Comparison of ENCODE assay signal across 19 cellular contexts in the genomic region with DNA sequence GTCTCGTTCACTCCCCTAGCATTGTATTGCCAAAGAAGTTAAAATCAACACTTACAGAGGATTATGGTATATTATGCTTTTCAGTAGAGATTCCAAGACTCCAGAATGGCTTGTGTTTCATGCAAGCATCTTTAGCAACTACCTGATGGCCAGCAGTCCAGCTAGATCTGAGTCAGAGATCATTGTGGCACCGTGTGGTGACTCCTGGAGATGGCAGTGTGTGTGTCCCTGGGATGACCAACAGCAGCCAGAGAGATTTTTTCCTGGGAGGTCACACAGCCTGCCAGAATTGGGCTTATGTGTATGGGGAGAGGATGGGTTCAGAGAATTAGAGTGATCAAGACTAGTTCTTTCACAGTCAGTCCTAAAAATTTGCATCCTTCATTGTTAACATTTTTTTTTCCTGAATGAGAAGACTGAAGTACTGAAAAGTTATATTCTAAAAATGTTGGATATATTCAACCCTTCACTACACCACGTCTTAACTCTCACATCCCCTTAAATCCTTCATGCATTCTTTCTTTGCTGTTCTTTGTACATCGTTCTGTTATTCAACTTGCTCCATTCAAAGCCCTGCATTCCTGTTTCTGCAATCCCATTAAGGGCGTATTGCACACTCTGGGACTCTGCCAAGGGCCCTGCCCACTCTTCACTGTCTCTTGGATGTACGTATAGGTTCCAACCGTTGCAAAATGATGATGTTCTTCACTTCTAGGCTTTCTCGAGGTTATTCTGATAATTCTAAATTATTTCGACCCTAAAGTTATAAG. TPM values are rescaled to one million over a fixed set of nuclear protein-coding genes. Genes with fewer than 3 reads are reported as not detected.
"Had no signal": no experiment of that assay in that cellular context is flagged by ENCODE, and none has a peak within 500 bp of the region (broad histone marks: within the 10 kb centered on the region; RNA-seq: fewer than 3 reads in every experiment).

No MANE protein-coding gene starts in this region.

- H3K79me2 ChIP-seq: hepatocyte had no signal

- H3K9me3 Mint-ChIP-seq: activated B cell treated with CpG ODN at 0.5 μM for 24 hours; activated CD4-positive, alpha-beta T cell treated with anti-CD3 and anti-CD28 coated beads, Interleukin-2, amount 10 ng/mL, durations not matched to agents 7 days and 5 days; activated naive CD4-positive, alpha-beta T cell treated with anti-CD3 and anti-CD28 coated beads, Interleukin-2, amount 50 U/mL, for 24 hours; activated T-helper 2 cell treated with anti-CD3 and anti-CD28 coated beads, Interferon-gamma antibody, Interleukin-2, Interleukin-4, amounts not matched to agents 10 μg/mL and 5 μg/mL and 100 μg/mL, durations not matched to agents 14 hours and 24 hours and 36 hours; dendritic cell treated with granulocyte-macrophage colony-stimulating factor and Interleukin-4, amounts not matched to agents 40 ng/mL and 50 ng/mL, for 4 days had no signal

- H3K4me1 Mint-ChIP-seq: activated B cell treated with CpG ODN at 0.5 μM for 24 hours; activated CD4-positive, alpha-beta T cell treated with anti-CD3 and anti-CD28 coated beads, Interleukin-2, amount 10 ng/mL, durations not matched to agents 7 days and 5 days; activated naive CD4-positive, alpha-beta T cell treated with anti-CD3 and anti-CD28 coated beads, Interleukin-2, amount 50 U/mL, for 24 hours; naive thymus-derived CD8-positive, alpha-beta T cell; stimulated activated memory B cell treated with anti-CD40 and anti-IgM and Interleukin-4, amounts not matched to agents 10 μg/mL and 1 μg/mL and 100 μg/mL, for 72 hours had no signal

- H3K27ac ChIP-seq: hepatocyte, right atrium auricular region, tibial nerve had no signal

- H3K27me3 ChIP-seq: hepatocyte, right atrium auricular region, tibial nerve had no signal

- H2AFZ ChIP-seq: hepatocyte had no signal

- H3K4me2 ChIP-seq: hepatocyte, smooth muscle cell had no signal

- ATAC-seq: effector memory CD8-positive, alpha-beta T cell; naive thymus-derived CD8-positive, alpha-beta T cell; stimulated activated memory B cell treated with anti-CD40 and anti-IgM and Interleukin-4, amounts not matched to agents 10 μg/mL and 1 μg/mL and 100 μg/mL, for 72 hours had no signal

- H3K9me3 ChIP-seq: right atrium auricular region, tibial nerve had no signal

- DNase-seq: activated B cell treated with CpG ODN at 0.5 μM for 24 hours; activated CD4-positive, alpha-beta T cell treated with anti-CD3 and anti-CD28 coated beads, Interleukin-2, amount 10 ng/mL, durations not matched to agents 7 days and 5 days; activated CD8-positive, alpha-beta memory T cell treated with anti-CD3 and anti-CD28 coated beads for 24 hours; activated T-cell treated with anti-CD3 and anti-CD28 coated beads for 4 hours; amniotic stem cell; cerebellar nuclear complex; effector memory CD8-positive, alpha-beta T cell; naive thymus-derived CD8-positive, alpha-beta T cell; nucleus accumbens had no signal

- H3K36me3 Mint-ChIP-seq: activated naive CD4-positive, alpha-beta T cell treated with anti-CD3 and anti-CD28 coated beads, Interleukin-2, amount 50 U/mL, for 24 hours; naive thymus-derived CD8-positive, alpha-beta T cell; stimulated activated memory B cell treated with anti-CD40 and anti-IgM and Interleukin-4, amounts not matched to agents 10 μg/mL and 1 μg/mL and 100 μg/mL, for 72 hours had no signal

- H3K4me3 Mint-ChIP-seq: activated B cell treated with CpG ODN at 0.5 μM for 24 hours; activated CD4-positive, alpha-beta T cell treated with anti-CD3 and anti-CD28 coated beads, Interleukin-2, amount 10 ng/mL, durations not matched to agents 7 days and 5 days; activated naive CD4-positive, alpha-beta T cell treated with anti-CD3 and anti-CD28 coated beads, Interleukin-2, amount 50 U/mL, for 24 hours; brain; dendritic cell treated with granulocyte-macrophage colony-stimulating factor and Interleukin-4, amounts not matched to agents 40 ng/mL and 50 ng/mL, for 4 days; effector memory CD8-positive, alpha-beta T cell; naive thymus-derived CD8-positive, alpha-beta T cell; stimulated activated memory B cell treated with anti-CD40 and anti-IgM and Interleukin-4, amounts not matched to agents 10 μg/mL and 1 μg/mL and 100 μg/mL, for 72 hours had no signal

- H3K4me3 ChIP-seq: hepatocyte, lung, right atrium auricular region, smooth muscle cell, tibial nerve had no signal

- H3K27me3 Mint-ChIP-seq: activated B cell treated with CpG ODN at 0.5 μM for 24 hours; activated CD4-positive, alpha-beta T cell treated with anti-CD3 and anti-CD28 coated beads, Interleukin-2, amount 10 ng/mL, durations not matched to agents 7 days and 5 days; brain; dendritic cell treated with granulocyte-macrophage colony-stimulating factor and Interleukin-4, amounts not matched to agents 40 ng/mL and 50 ng/mL, for 4 days; effector memory CD8-positive, alpha-beta T cell; stimulated activated memory B cell treated with anti-CD40 and anti-IgM and Interleukin-4, amounts not matched to agents 10 μg/mL and 1 μg/mL and 100 μg/mL, for 72 hours had no signal

- H3K36me3 ChIP-seq: right atrium auricular region, tibial nerve had no signal

- H3K4me1 ChIP-seq: right atrium auricular region had no signal

- H3K27ac Mint-ChIP-seq: activated B cell treated with CpG ODN at 0.5 μM for 24 hours; activated CD4-positive, alpha-beta T cell treated with anti-CD3 and anti-CD28 coated beads, Interleukin-2, amount 10 ng/mL, durations not matched to agents 7 days and 5 days; activated naive CD4-positive, alpha-beta T cell treated with anti-CD3 and anti-CD28 coated beads, Interleukin-2, amount 50 U/mL, for 24 hours; activated T-helper 2 cell treated with anti-CD3 and anti-CD28 coated beads, Interferon-gamma antibody, Interleukin-2, Interleukin-4, amounts not matched to agents 10 μg/mL and 5 μg/mL and 100 μg/mL, durations not matched to agents 14 hours and 24 hours and 36 hours; brain; dendritic cell treated with granulocyte-macrophage colony-stimulating factor and Interleukin-4, amounts not matched to agents 40 ng/mL and 50 ng/mL, for 4 days; effector memory CD8-positive, alpha-beta T cell; naive thymus-derived CD8-positive, alpha-beta T cell; stimulated activated memory B cell treated with anti-CD40 and anti-IgM and Interleukin-4, amounts not matched to agents 10 μg/mL and 1 μg/mL and 100 μg/mL, for 72 hours had no signal

RNA-seq across cellular contexts. Expression of a gene that starts 12.4 kb away (rescaled TPM):
- total RNA-seq: activated B cell treated with CpG ODN at 0.5 μM for 24 hours; activated CD4-positive, alpha-beta T cell treated with anti-CD3 and anti-CD28 coated beads, Interleukin-2, amount 10 ng/mL, durations not matched to agents 7 days and 5 days; naive thymus-derived CD8-positive, alpha-beta T cell had no signal
- polyA plus RNA-seq: naive thymus-derived CD8-positive, alpha-beta T cell had no signal
